Comparison of ENCODE assay signal across 17 cellular contexts in the genomic region with DNA sequence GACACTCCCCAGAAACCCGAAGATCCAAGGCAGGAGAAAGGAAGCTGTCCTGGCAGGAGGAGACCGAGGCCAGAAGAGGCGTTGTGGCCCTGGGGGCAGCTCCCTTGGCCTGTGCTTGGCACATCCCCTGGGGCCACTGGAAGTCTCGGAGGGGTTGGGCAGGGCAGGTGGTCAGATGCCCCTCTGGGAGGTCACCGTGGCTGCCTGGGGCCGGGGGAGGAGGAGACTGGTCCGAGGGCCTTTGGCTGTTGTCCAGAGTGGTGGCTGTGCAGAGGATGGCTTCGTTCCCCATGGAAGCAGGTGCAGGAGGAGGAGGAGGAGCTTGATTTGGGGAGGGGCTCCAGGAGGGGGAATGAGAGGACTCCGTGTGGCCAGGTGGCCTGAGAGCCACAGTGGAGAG. TPM values are rescaled to one million over a fixed set of nuclear protein-coding genes. Genes with fewer than 3 reads are reported as not detected.
DNase-seq lines count a peak whose midpoint lies in the region; TF ChIP-seq lines count a peak whose summit lies in the region.
"Had no signal": no experiment of that assay in that cellular context is flagged by ENCODE, and none has a peak within 500 bp of the region (broad histone marks: within the 10 kb centered on the region; RNA-seq: fewer than 3 reads in every experiment).

No MANE protein-coding gene starts in this region.

- intact Hi-C loops in testis (cut with DNase I; ENCODE audit: low total_unique reads): no loop called here

- H3K27ac ChIP-seq in testis: no peak overlapping the region
- H3K27ac ChIP-seq: 22Rv1, KMS-11, PC-9 had no signal

- 64 to 78% methylated on average over 9 of the region's 9 CpGs for WGBS in testis, 2 donors

- no peaks in the 10 kb centered on the region for H3K36me3 ChIP-seq in testis (ENCODE audit: low read depth, missing control alignments)
- H3K36me3 ChIP-seq: BE2C had no signal

- no peak for TF ChIP-seq CTCF in testis (IDR thresholded peaks at IDR 0.05)

- H3K27me3 ChIP-seq in testis: no peaks in the 10 kb centered on the region
- H3K27me3 ChIP-seq: BE2C had no signal

- H3K9me3 ChIP-seq in testis: no peaks in the 10 kb centered on the region
- H3K9me3 ChIP-seq: BE2C had no signal

- H3K4me3 ChIP-seq in testis: no peak overlapping the region
- H3K4me3 ChIP-seq: PC-9 had no signal

- peaks cover 5% of the 10 kb centered on the region for H3K4me1 ChIP-seq in testis
- H3K4me1 ChIP-seq: BE2C had no signal

- TF ChIP-seq POLR2A in testis (IDR thresholded peaks at IDR 0.05): no peak

- DNase-seq in DMS53 (lab: John Stamatoyannopoulos, UW) (peak; percentile 69), DMS53 treated with DMSO at 0.1 percent for 48 hours (lab: John Stamatoyannopoulos, UW; ENCODE audit: unreplicated experiment) (no peak), NCI-H748 (lab: John Stamatoyannopoulos, UW; ENCODE audit: unreplicated experiment) (peak; percentile 50), NCI-H748 treated with DMSO at 0.1 percent for 48 hours (lab: John Stamatoyannopoulos, UW) (no peak), NCI-H146 (lab: John Stamatoyannopoulos, UW) (peak; percentile 94), myocyte (ENCODE audit: low read depth) (peak; percentile 83), KG1 (lab: John Stamatoyannopoulos, UW) (no peak), testis (no peak)
- DNase-seq: BE2C; CD8-positive, alpha-beta memory T cell; DMS 273 treated with DMSO at 0.1 percent for 48 hours; H7; NCI-H1436 treated with DMSO at 0.1 percent for 48 hours; NCI-H2171 treated with DMSO at 0.1 percent for 48 hours; PC-9 had no signal

RNA-seq across cellular contexts. Expression of gene NUDT14, which starts 3.3 kb away (rescaled TPM):
- total RNA-seq in myocyte (33.2 and 40.9 TPM in 2 replicates), testis (10 to 100 TPM; 22.0 to 40.0 TPM)
- 14.7 TPM for polyA plus RNA-seq in myocyte (2012)
- polyA plus RNA-seq in testis (ENCODE audit: insufficient read depth, low read depth, low replicate concordance): 28.1 TPM

RNA-seq across cellular contexts. Expression of gene JAG2, which starts 15.9 kb away (rescaled TPM):
- total RNA-seq in myocyte (32.5 and 42.7 TPM in 2 replicates), testis (10 to 100 TPM; 20.4 to 21.3 TPM)
- 12.0 TPM for polyA plus RNA-seq in myocyte (2012)
- 12.9 TPM for polyA plus RNA-seq in testis (ENCODE audit: insufficient read depth, low read depth, low replicate concordance)

Comparison
In these comparisons a context has a peak if more than half of its experiments do, and no peak if none do; other contexts are left out.
1. DNase-seq: peak in DMS53 (single experiment), NCI-H748 (single experiment), NCI-H146 (single experiment) and myocyte (single experiment); none in DMS53 treated with DMSO at 0.1 percent for 48 hours (single experiment), NCI-H748 treated with DMSO at 0.1 percent for 48 hours (single experiment), KG1 (single experiment) and testis (single experiment).